In genomic region chr10:25015927-25016348, GRCh38 we compare ENCODE assay signal across 1 cellular context.
A peak's percentile ranks its signal among the peaks of the same experiment; 100 is the strongest.
TF ChIP-seq lines count a peak whose summit lies in the region.

ENKUR (minus strand) TSS chr10:25016158; CDS start chr10:25015936, 222 bp downstream.

TF ChIP-seq in H1, 55 proteins besides CTCF, POLR2A, EP300 and RAD21 (continued from another document):
- no peak for TF ChIP-seq E2F6 (IDR thresholded peaks at IDR 0.05)
- peak; percentile 72 for TF ChIP-seq SAP30 (IDR thresholded peaks at IDR 0.05; ENCODE audit: insufficient read depth, insufficient replicate concordance, low read length)
- no peak for TF ChIP-seq SP4 (IDR thresholded peaks at IDR 0.05; ENCODE audit: low read length)
- TF ChIP-seq POLR2AphosphoS5 (IDR thresholded peaks at IDR 0.05; ENCODE audit: low read depth, low read length) = no peak
